In genomic region chr10:73413528-73414229, GRCh38 we compare ENCODE assay signal across 8 cellular contexts. TPM values are rescaled to one million over a fixed set of nuclear protein-coding genes. Genes with fewer than 3 reads are reported as not detected.
DNase-seq lines count a peak whose midpoint lies in the region; ATAC-seq and TF ChIP-seq lines count a peak whose summit lies in the region.

ANXA7 (minus strand) TSS chr10:73414058; CDS start chr10:73400856, 13,202 bp downstream.

- H3K27ac ChIP-seq in C4-2B: peak within 1 kb of the TSS; percentile 95

- DNase-seq in GM19240 (ENCODE audit: insufficient read length, low spot score) (peak; percentile 92), NCI-H69 (lab: John Stamatoyannopoulos, UW) (peak; percentile 93), cortex of kidney (lab: John Stamatoyannopoulos, UW) (peak; percentile 72), left lobe of liver (ENCODE audit: low spot score) (peak; percentile 96)
- peak; percentile 95 for DNase-seq in activated CD4-positive, alpha-beta T cell treated with anti-CD3 and anti-CD28 coated beads, Interleukin-2, amount 10 ng/mL, durations not matched to agents 7 days and 5 days
- peak; percentile 96 to 97 for DNase-seq in stimulated activated CD4-positive, alpha-beta T cell treated with anti-CD3 and anti-CD28 coated beads, Interleukin-2, amount 100 ng/mL, for 24 hours

- peaks cover 20% of the 10 kb centered on the region for H3K36me3 Mint-ChIP-seq in activated CD4-positive, alpha-beta T cell treated with anti-CD3 and anti-CD28 coated beads, Interleukin-2, amount 10 ng/mL, durations not matched to agents 7 days and 5 days (ENCODE audit: low read depth)

- H3K27me3 Mint-ChIP-seq in activated CD4-positive, alpha-beta T cell treated with anti-CD3 and anti-CD28 coated beads, Interleukin-2, amount 10 ng/mL, durations not matched to agents 7 days and 5 days: no peaks in the 10 kb centered on the region

- no peaks in the 10 kb centered on the region for H3K9me3 Mint-ChIP-seq in activated CD4-positive, alpha-beta T cell treated with anti-CD3 and anti-CD28 coated beads, Interleukin-2, amount 10 ng/mL, durations not matched to agents 7 days and 5 days

- peak within 1 kb of the TSS; percentile 90 for H3K27ac Mint-ChIP-seq in activated CD4-positive, alpha-beta T cell treated with anti-CD3 and anti-CD28 coated beads, Interleukin-2, amount 10 ng/mL, durations not matched to agents 7 days and 5 days

- peaks cover 45% of the 10 kb centered on the region for H3K4me1 Mint-ChIP-seq in activated CD4-positive, alpha-beta T cell treated with anti-CD3 and anti-CD28 coated beads, Interleukin-2, amount 10 ng/mL, durations not matched to agents 7 days and 5 days

- POLR2A ChIA-PET in activated CD4-positive, alpha-beta T cell treated with anti-CD3 and anti-CD28 coated beads, Interleukin-2, amount 10 ng/mL, durations not matched to agents 7 days and 5 days (lab: Charles Lee): interaction anchor here (0.7 to 2.0 kb wide), 2 partner anchors 167 to 1166 kb away, joined by 3 to 5 read pairs; partner anchors contain the start of gene DNAJC9

- ATAC-seq in HG03457 (IDR thresholded peaks at IDR 0.05; ENCODE audit: unreplicated experiment): peak; percentile 80
- ATAC-seq in left lobe of liver: peak; percentile 96

- TF ChIP-seq CTCF in C4-2B (conservative IDR thresholded peaks at IDR 0.05): peak; percentile 41

- CTCF ChIA-PET in activated CD4-positive, alpha-beta T cell treated with anti-CD3 and anti-CD28 coated beads, Interleukin-2, amount 10 ng/mL, durations not matched to agents 7 days and 5 days (lab: Charles Lee): interaction anchor here (1.2 to 1.6 kb wide), 2 partner anchors 11 to 19 kb away, joined by 4 read pairs; partner anchors contain the start of gene MSS51

- H3K4me3 Mint-ChIP-seq in activated CD4-positive, alpha-beta T cell treated with anti-CD3 and anti-CD28 coated beads, Interleukin-2, amount 10 ng/mL, durations not matched to agents 7 days and 5 days: peak within 1 kb of the TSS; percentile 90

RNA-seq across cellular contexts. Expression of gene ANXA7, which starts in this region (rescaled TPM):
- 10 to 100 TPM; 78.6 to 83.0 TPM for total RNA-seq in activated CD4-positive, alpha-beta T cell treated with anti-CD3 and anti-CD28 coated beads, Interleukin-2, amount 10 ng/mL, durations not matched to agents 7 days and 5 days
- total RNA-seq in left lobe of liver: 89.9 TPM

Comparison
In these comparisons a context has a peak if more than half of its experiments do, and no peak if none do; other contexts are left out.
1. Peak in every context shown above with its lines: DNase-seq, ATAC-seq and H3K27ac ChIP-seq.